In genomic region chr12:46523863-46524770, GRCh38 we compare ENCODE assay signal across 1 cellular context.
A peak's percentile ranks its signal among the peaks of the same experiment; 100 is the strongest.
TF ChIP-seq lines count a peak whose summit lies in the region.

No MANE protein-coding gene starts in this region.

TF ChIP-seq in K562, 482 proteins besides CTCF, POLR2A, EP300 and RAD21 (continued from another document and continues in another):
- peak; percentile 90; the same call in 1 of the 2 replicates for TF ChIP-seq HMBOX1 (IDR thresholded peaks at IDR 0.05)
- no peak for TF ChIP-seq ZNF324 (CRISPR knock-in tag; IDR thresholded peaks at IDR 0.05)
- no peak for TF ChIP-seq MECOM (CRISPR knock-in tag; IDR thresholded peaks at IDR 0.05)
- TF ChIP-seq SMARCB1 (IDR thresholded peaks at IDR 0.05; ENCODE audit: insufficient read length, low read depth) = no peak
- TF ChIP-seq ZNF655 (CRISPR knock-in tag; IDR thresholded peaks at IDR 0.05) = no peak
- TF ChIP-seq CCAR2 (IDR thresholded peaks at IDR 0.05; ENCODE audit: low read depth, low read length) = no peak
- TF ChIP-seq ZNF184 (CRISPR knock-in tag; IDR thresholded peaks at IDR 0.05) = no peak
- no peak for TF ChIP-seq ZNF311 (CRISPR knock-in tag; IDR thresholded peaks at IDR 0.05)
- TF ChIP-seq TAF15 (IDR thresholded peaks at IDR 0.05; ENCODE audit: low read depth, low read length) = no peak
- TF ChIP-seq JUND (IDR thresholded peaks at IDR 0.05; ENCODE audit: borderline replicate concordance, low read depth, low read length) = peak; percentile 93
- peak; percentile 87; the same call in 2 of the 3 replicates for TF ChIP-seq JUND (tag; IDR thresholded peaks at IDR 0.05; ENCODE audit: borderline replicate concordance, low read depth, low read length)
- peak; percentile 91; the same call in 1 of the 2 replicates for TF ChIP-seq JUN (IDR thresholded peaks at IDR 0.05; ENCODE audit: borderline replicate concordance, low read depth, low read length)
- TF ChIP-seq JUN (CRISPR knock-in tag; IDR thresholded peaks at IDR 0.05; ENCODE audit: borderline replicate concordance) = no peak
- no peak for TF ChIP-seq STAT5A (IDR thresholded peaks at IDR 0.05; ENCODE audit: borderline replicate concordance, low read length)
- TF ChIP-seq, protein P1, sequence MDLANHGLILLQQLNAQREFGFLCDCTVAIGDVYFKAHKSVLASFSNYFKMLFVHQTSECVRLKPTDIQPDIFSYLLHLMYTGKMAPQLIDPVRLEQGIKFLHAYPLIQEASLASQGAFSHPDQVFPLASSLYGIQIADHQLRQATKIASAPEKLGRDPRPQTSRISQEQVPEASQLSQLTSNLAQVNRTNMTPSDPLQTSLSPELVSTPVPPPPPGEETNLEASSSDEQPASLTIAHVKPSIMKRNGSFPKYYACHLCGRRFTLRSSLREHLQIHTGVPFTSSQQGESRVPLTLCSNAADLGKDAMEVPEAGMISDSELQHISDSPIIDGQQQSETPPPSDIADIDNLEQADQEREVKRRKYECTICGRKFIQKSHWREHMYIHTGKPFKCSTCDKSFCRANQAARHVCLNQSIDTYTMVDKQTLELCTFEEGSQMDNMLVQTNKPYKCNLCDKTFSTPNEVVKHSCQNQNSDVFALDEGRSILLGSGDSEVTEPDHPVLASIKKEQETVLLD (IDR thresholded peaks at IDR 0.05) = no peak
- TF ChIP-seq SAFB2 (IDR thresholded peaks at IDR 0.05; ENCODE audit: borderline replicate concordance, low read depth, low read length, severe bottlenecking) = no peak
- peak; percentile 63 for TF ChIP-seq MGA (IDR thresholded peaks at IDR 0.05)
- no peak for TF ChIP-seq SMAD2 (IDR thresholded peaks at IDR 0.05; ENCODE audit: low read depth, low read length)
- peak; percentile 71; the same call in 1 of the 2 replicates for TF ChIP-seq RREB1 (CRISPR knock-in tag; IDR thresholded peaks at IDR 0.05)
- TF ChIP-seq RB1 (IDR thresholded peaks at IDR 0.05; ENCODE audit: low read depth) = no peak
- TF ChIP-seq TAL1 (IDR thresholded peaks at IDR 0.05) = peak; percentile 28; the same call in 1 of the 2 replicates
- TF ChIP-seq CSDE1 (IDR thresholded peaks at IDR 0.05) = no peak
- TF ChIP-seq ZNF263 (CRISPR knock-in tag; IDR thresholded peaks at IDR 0.05; ENCODE audit: borderline replicate concordance) = no peak
- TF ChIP-seq BCL6 (CRISPR knock-in tag; IDR thresholded peaks at IDR 0.05) = no peak
- TF ChIP-seq ZNF140 (CRISPR knock-in tag; IDR thresholded peaks at IDR 0.05) = no peak
- no peak for TF ChIP-seq POLR2G (IDR thresholded peaks at IDR 0.05; ENCODE audit: low read depth, low read length)
- no peak for TF ChIP-seq RFX5 (IDR thresholded peaks at IDR 0.05; ENCODE audit: low read depth, low read length)
- TF ChIP-seq IRF1 (CRISPR knock-in tag; IDR thresholded peaks at IDR 0.05; ENCODE audit: borderline replicate concordance) = no peak
- no peak for TF ChIP-seq E2F8 (IDR thresholded peaks at IDR 0.05; ENCODE audit: low read depth, partially characterized antibody)
- no peak for TF ChIP-seq PYGO2 (tag; IDR thresholded peaks at IDR 0.05)
